In the genomic region with DNA sequence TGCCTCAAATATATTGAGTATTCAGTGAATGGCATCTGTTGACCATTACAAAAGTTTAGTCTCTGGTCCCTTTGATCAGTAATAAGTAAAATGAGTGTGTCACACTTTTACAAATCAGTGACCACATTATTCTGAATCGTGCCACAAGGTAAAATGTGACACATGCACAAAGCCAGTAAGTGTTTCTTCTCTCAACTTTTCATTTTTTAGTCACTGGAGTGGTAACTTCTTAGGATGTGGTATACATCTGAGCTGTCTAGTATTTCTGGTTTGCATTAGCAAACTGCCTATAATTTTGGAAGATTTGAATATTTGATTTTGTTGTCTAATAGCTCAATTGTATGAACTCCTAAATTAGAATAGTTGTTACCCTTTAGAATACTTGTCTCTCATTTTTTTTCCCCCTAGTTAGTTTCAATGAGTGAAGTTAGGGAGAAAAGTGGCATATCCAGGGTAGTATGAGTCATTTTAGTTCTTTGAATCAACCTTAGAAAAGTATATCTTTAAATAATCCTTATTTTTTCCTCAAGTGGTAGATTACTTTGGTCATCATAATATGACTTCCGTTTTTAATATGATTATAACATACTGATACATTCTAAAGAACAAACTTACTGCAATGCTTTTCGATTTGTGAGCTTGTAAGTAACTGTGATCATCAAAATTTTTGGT, we compare ENCODE assay signal across 16 cellular contexts. TPM values are rescaled to one million over a fixed set of nuclear protein-coding genes. Genes with fewer than 3 reads are reported as not detected.
DNase-seq lines count a peak whose midpoint lies in the region; ATAC-seq and TF ChIP-seq lines count a peak whose summit lies in the region.
"Had no signal": no experiment of that assay in that cellular context is flagged by ENCODE, and none has a peak within 500 bp of the region (broad histone marks: within the 10 kb centered on the region; RNA-seq: fewer than 3 reads in every experiment).

No MANE protein-coding gene starts in this region.

- TF ChIP-seq POLR2A in IMR-90 (IDR thresholded peaks at IDR 0.05; ENCODE audit: low read depth, low read length), result no peak

- H4K8ac ChIP-seq in IMR-90 (ENCODE audit: low read depth in 2 of 2, low read length in 2 of 2), result no peak overlapping the region

- WGBS in IMR-90 (ENCODE audit: extremely low coverage in 2 of 2, insufficient read length in 1 of 2), 2 experiments, result no CpG with 5 or more reads among the region's 3 CpGs

- H4K20me1 ChIP-seq in IMR-90 (ENCODE audit: insufficient read depth, low read length), result no peaks in the 10 kb centered on the region

- H4K5ac ChIP-seq in IMR-90 (ENCODE audit: low read depth, low read length), result peak overlapping the region; percentile 12; the same call in 1 of the 2 replicates

- H2BK20ac ChIP-seq in IMR-90 (ENCODE audit: low read depth, low read length), result no peak overlapping the region

- no peak overlapping the region for H2AK5ac ChIP-seq in IMR-90 (ENCODE audit: low read depth, low read length)

- POLR2A ChIA-PET in activated CD4-positive, alpha-beta T cell treated with anti-CD3 and anti-CD28 coated beads for 36 hours (lab: Charles Lee), result no interaction called here
- POLR2A ChIA-PET in IMR-90 (lab: Charles Lee; ENCODE audit: unreplicated experiment), result no interaction called here

- H2BK5ac ChIP-seq in IMR-90 (ENCODE audit: low read depth, low read length, poor library complexity, severe bottlenecking), result peak overlapping the region; percentile 76

- no peak overlapping the region for H3K56ac ChIP-seq in IMR-90 (ENCODE audit: extremely low read depth, insufficient read depth, low read length)

- no peak overlapping the region for H2BK120ac ChIP-seq in IMR-90 (ENCODE audit: low read depth, low read length)

- no peak overlapping the region for H3K23ac ChIP-seq in IMR-90 (ENCODE audit: low read depth, low read length)

- peak; percentile 87 for ATAC-seq in activated CD4-positive, alpha-beta T cell treated with anti-CD3 and anti-CD28 coated beads for 36 hours
- no peak for ATAC-seq in IMR-90 (ENCODE audit: low read depth)
- no peak for ATAC-seq in HG03439 (IDR thresholded peaks at IDR 0.05; ENCODE audit: unreplicated experiment)
- ATAC-seq: lower lobe of right lung had no signal

- H3K4me3 ChIP-seq in IMR-90 (ENCODE audit: insufficient read depth, low read depth, low read length) (no peak overlapping the region), colonic mucosa (no peak overlapping the region)
- H3K4me3 ChIP-seq: lower lobe of right lung had no signal

- H3K4me1 Mint-ChIP-seq in activated CD4-positive, alpha-beta T cell treated with anti-CD3 and anti-CD28 coated beads for 36 hours, result peaks cover 35% of the 10 kb centered on the region
- peaks cover 30% of the 10 kb centered on the region for H3K4me1 Mint-ChIP-seq in osteocyte (ENCODE audit: unreplicated experiment)

- H3K27ac Mint-ChIP-seq in activated CD4-positive, alpha-beta T cell treated with anti-CD3 and anti-CD28 coated beads for 36 hours, result peak overlapping the region; percentile 37
- peak overlapping the region; percentile 61 for H3K27ac Mint-ChIP-seq in osteocyte (ENCODE audit: unreplicated experiment)

- H3K36me3 Mint-ChIP-seq in activated CD4-positive, alpha-beta T cell treated with anti-CD3 and anti-CD28 coated beads for 36 hours (ENCODE audit: low read depth), result peaks cover 26% of the 10 kb centered on the region
- peaks cover 26% of the 10 kb centered on the region for H3K36me3 Mint-ChIP-seq in osteocyte (ENCODE audit: unreplicated experiment)

- H3K27me3 ChIP-seq in IMR-90 (ENCODE audit: control insufficient read depth, insufficient read depth, low read length), result no peaks in the 10 kb centered on the region
- H3K27me3 ChIP-seq in colonic mucosa, result no peaks in the 10 kb centered on the region

- H3K4ac ChIP-seq in IMR-90 (ENCODE audit: low read depth, low read length), result no peak overlapping the region

- no peak for TF ChIP-seq CTCF in IMR-90 (conservative IDR thresholded peaks at IDR 0.05; ENCODE audit: low read depth, low read length)
- TF ChIP-seq CTCF in colonic mucosa (IDR thresholded peaks at IDR 0.05), result no peak
- TF ChIP-seq CTCF in osteocyte (IDR thresholded peaks at IDR 0.05), result no peak

- no peak overlapping the region for H3K18ac ChIP-seq in IMR-90 (ENCODE audit: low read depth, low read length)

- H3K4me1 ChIP-seq in IMR-90 (ENCODE audit: control insufficient read depth, insufficient read depth, low read length) (peaks cover 4% of the 10 kb centered on the region), colonic mucosa (no peaks in the 10 kb centered on the region)

- H2AFZ ChIP-seq in IMR-90 (replicated peaks; ENCODE audit: low read length, poor library complexity), result no peak overlapping the region

- H3K14ac ChIP-seq in IMR-90 (replicated peaks; ENCODE audit: low read depth, low read length), result no peak overlapping the region

- TF ChIP-seq RAD21 in IMR-90 (IDR thresholded peaks at IDR 0.05; ENCODE audit: low read length), result no peak

- H2AK9ac ChIP-seq in IMR-90 (replicated peaks; ENCODE audit: low read depth, low read length, poor library complexity), result no peak overlapping the region

- no peak overlapping the region for H3K9ac ChIP-seq in IMR-90 (ENCODE audit: low read depth, low read length)
- H3K9ac ChIP-seq in colonic mucosa (ENCODE audit: low read depth in 2 of 2, low read length in 2 of 2), result no peak overlapping the region

- H2BK15ac ChIP-seq in IMR-90 (ENCODE audit: low read depth, low read length), result no peak overlapping the region

- H3K4me3 Mint-ChIP-seq in activated CD4-positive, alpha-beta T cell treated with anti-CD3 and anti-CD28 coated beads for 36 hours, result no peak overlapping the region
- H3K4me3 Mint-ChIP-seq in osteocyte (ENCODE audit: unreplicated experiment), result no peak overlapping the region

- dilution Hi-C loops in IMR-90 (cut with HindIII; ENCODE audit: low sequenced_read_pairs, unreplicated experiment), result no loop called here

- H3K36me3 ChIP-seq in IMR-90 (ENCODE audit: control insufficient read depth, insufficient read depth, low read length), result peaks cover 2% of the 10 kb centered on the region; the same call in 1 of the 2 replicates
- H3K36me3 ChIP-seq in colonic mucosa, result no peaks in the 10 kb centered on the region

- H3K27ac ChIP-seq in IMR-90 (ENCODE audit: insufficient read depth, low read length) (peak overlapping the region; percentile 40; the same call in 1 of the 2 replicates), colonic mucosa (peak overlapping the region; percentile 0)
- H3K27ac ChIP-seq: lower lobe of right lung, RWPE1 had no signal

- H3K79me1 ChIP-seq in IMR-90 (ENCODE audit: low read depth in 1 of 2, low read length in 2 of 2), result peaks cover 18 to 39% of the 10 kb centered on the region in 2 experiments

- CTCF ChIA-PET in activated CD4-positive, alpha-beta T cell treated with anti-CD3 and anti-CD28 coated beads for 36 hours (lab: Charles Lee), result interaction anchor here (0.6 to 1.2 kb wide), 3 partner anchors 12 to 36 kb away, joined by 3 to 5 read pairs (median 3); no protein-coding TSS in a partner anchor
- CTCF ChIA-PET in IMR-90 (lab: Yijun Ruan, JAX), result interaction anchor here (0.9 kb wide), 1 partner anchor 9 kb away, joined by 3 read pairs; no protein-coding TSS in a partner anchor

- H3K9me1 ChIP-seq in IMR-90 (ENCODE audit: insufficient read depth, low read length), result peaks cover 4% of the 10 kb centered on the region

- no TSS peak for BruUV-seq in IMR-90 (replicated peaks; lab: Mats Ljungman, UMichigan)

- peak overlapping the region; percentile 36; the same call in 1 of the 2 replicates for H3K4me2 ChIP-seq in IMR-90 (ENCODE audit: low read depth, low read length)

- no peaks in the 10 kb centered on the region for H3K9me3 Mint-ChIP-seq in activated CD4-positive, alpha-beta T cell treated with anti-CD3 and anti-CD28 coated beads for 36 hours (ENCODE audit: low read depth)
- no peaks in the 10 kb centered on the region for H3K9me3 Mint-ChIP-seq in osteocyte (ENCODE audit: unreplicated experiment)

- no peaks in the 10 kb centered on the region for H3K27me3 Mint-ChIP-seq in activated CD4-positive, alpha-beta T cell treated with anti-CD3 and anti-CD28 coated beads for 36 hours
- H3K27me3 Mint-ChIP-seq in osteocyte (ENCODE audit: unreplicated experiment), result no peaks in the 10 kb centered on the region

- intact Hi-C loops in activated CD4-positive, alpha-beta T cell treated with anti-CD3 and anti-CD28 coated beads for 36 hours (cut with DNase I, micrococcal nuclease), result loop anchor here in 1 of 2 experiments (2.0 kb wide), 1 partner anchor 15 kb away; no protein-coding TSS in a partner anchor
- intact Hi-C loops in IMR-90 (cut with micrococcal nuclease) (no loop called here), colonic mucosa (cut with DNase I) (no loop called here)

- DNase-seq in activated CD4-positive, alpha-beta T cell treated with anti-CD3 and anti-CD28 coated beads for 36 hours, result no peak
- DNase-seq in activated CD4-positive, alpha-beta T cell treated with anti-CD3 and anti-CD28 coated beads, Interleukin-2, amount 50 U/mL, for 1 hour, result no peak
- DNase-seq in IMR-90 (no peak), colonic mucosa (no peak), osteocyte (ENCODE audit: extremely low spot score, unreplicated experiment) (no peak), ureter (ENCODE audit: low spot score) (no peak), NCI-H748 (lab: John Stamatoyannopoulos, UW; ENCODE audit: unreplicated experiment) (no peak)
- DNase-seq: activated CD8-positive, alpha-beta memory T cell treated with anti-CD3 and anti-CD28 coated beads, Interleukin-2, amount 50 U/mL, for 4 hours; C1 segment of cervical spinal cord; GDM1; lower lobe of right lung; NCI-H187 treated with DMSO at 0.1 percent for 48 hours; NCI-H446 treated with DMSO at 0.1 percent for 48 hours; stimulated activated CD4-positive, alpha-beta T cell treated with anti-CD3 and anti-CD28 coated beads, Interleukin-4, amount 100 ng/mL, for 24 hours had no signal

- no peaks in the 10 kb centered on the region for H3K9me3 ChIP-seq in IMR-90 (ENCODE audit: control insufficient read depth, insufficient read depth, low read length)
- H3K9me3 ChIP-seq in colonic mucosa, result no peaks in the 10 kb centered on the region
- H3K9me3 ChIP-seq: lower lobe of right lung had no signal

- in situ Hi-C loops in IMR-90 (cut with MboI; ENCODE audit: low sequenced_read_pairs), result loop anchor here (25.0 kb wide), 2 partner anchors 852 to 1473 kb away; no protein-coding TSS in a partner anchor

- H4K91ac ChIP-seq in IMR-90 (ENCODE audit: insufficient read depth, low read depth, low read length), result no peak overlapping the region

TF ChIP-seq in IMR-90, 13 proteins besides CTCF, POLR2A, EP300 and RAD21 (continues in another document):
- TF ChIP-seq CEBPB (IDR thresholded peaks at IDR 0.05; ENCODE audit: low read depth, low read length) (no peak), NFE2L2 (IDR thresholded peaks at IDR 0.05; ENCODE audit: low read depth, low read length) (no peak), BHLHE40 (IDR thresholded peaks at IDR 0.05; ENCODE audit: low read depth, low read length) (no peak), CHD1 (IDR thresholded peaks at IDR 0.05; ENCODE audit: low read depth, low read length) (no peak)

RNA-seq across cellular contexts. Expression of a gene that starts 18.1 kb away (rescaled TPM):
- total RNA-seq in activated CD4-positive, alpha-beta T cell treated with anti-CD3 and anti-CD28 coated beads for 36 hours, result 10 to 100 TPM; 29.9 to 33.5 TPM
- total RNA-seq in IMR-90 (2012; rRNA removed), result 48.6 and 67.8 TPM in 2 replicates
- 13.7 and 16.4 TPM in 2 replicates for polyA plus RNA-seq in IMR-90 (2012; rRNA removed)
- 2.6 and 3.2 TPM in 2 replicates for polyA plus RNA-seq in IMR-90 (2012; cell fraction: cytosol; rRNA removed)
- polyA plus RNA-seq in IMR-90 (2012; cell fraction: nucleus; rRNA removed; ENCODE audit: low replicate concordance), result 3.4 and 28.1 TPM in 2 replicates
- total RNA-seq in colonic mucosa, result 10 to 100 TPM; 41.3 to 51.3 TPM
- total RNA-seq in osteocyte, result 55.5 and 57.1 TPM in 2 replicates
- 68.3 TPM for total RNA-seq in ureter
